Comparison of ENCODE assay signal across 19 cellular contexts in the genomic region with DNA sequence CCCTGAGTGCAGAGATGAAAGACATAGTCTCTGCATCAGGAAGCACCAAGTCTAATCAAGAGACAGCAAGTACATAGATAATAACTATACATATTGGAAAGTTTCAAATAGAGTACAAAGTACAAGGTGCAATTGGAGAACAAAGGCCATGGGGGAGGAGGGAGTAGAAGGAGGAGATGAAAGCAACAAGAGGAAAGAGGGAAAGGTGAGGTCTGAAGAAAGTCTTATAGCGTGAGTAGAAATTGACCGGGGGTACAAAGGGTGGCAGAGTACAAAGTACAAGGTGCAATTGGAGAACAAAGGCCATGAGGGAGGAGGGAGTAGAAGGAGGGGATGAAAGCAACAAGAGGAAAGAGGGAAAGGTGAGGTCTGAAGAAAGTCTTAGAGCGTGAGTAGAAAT.
"Had no signal": no experiment of that assay in that cellular context is flagged by ENCODE, and none has a peak within 500 bp of the region (broad histone marks: within the 10 kb centered on the region; RNA-seq: fewer than 3 reads in every experiment).

No MANE protein-coding gene starts in this region.

- H3K9me3 Mint-ChIP-seq: naive thymus-derived CD8-positive, alpha-beta T cell; stimulated activated memory B cell treated with anti-CD40 and anti-IgM and Interleukin-4, amounts not matched to agents 10 μg/mL and 1 μg/mL and 100 μg/mL, for 72 hours; stimulated activated naive CD8-positive, alpha-beta T cell treated with anti-CD3 and anti-CD28 coated beads, Interleukin-15, amount 100 ng/mL, for 72 hours had no signal

- H3K36me3 Mint-ChIP-seq: naive thymus-derived CD8-positive, alpha-beta T cell had no signal

- H3K27me3 Mint-ChIP-seq: progenitor cell of endocrine pancreas; stimulated activated memory B cell treated with anti-CD40 and anti-IgM and Interleukin-4, amounts not matched to agents 10 μg/mL and 1 μg/mL and 100 μg/mL, for 72 hours; stimulated activated naive CD8-positive, alpha-beta T cell treated with anti-CD3 and anti-CD28 coated beads, Interleukin-15, amount 100 ng/mL, for 72 hours had no signal

- H3K36me3 ChIP-seq: left ventricle myocardium inferior, neutrophil, tibial nerve had no signal

- H3K27ac Mint-ChIP-seq: naive thymus-derived CD8-positive, alpha-beta T cell; progenitor cell of endocrine pancreas; stimulated activated memory B cell treated with anti-CD40 and anti-IgM and Interleukin-4, amounts not matched to agents 10 μg/mL and 1 μg/mL and 100 μg/mL, for 72 hours; stimulated activated naive CD8-positive, alpha-beta T cell treated with anti-CD3 and anti-CD28 coated beads, Interleukin-15, amount 100 ng/mL, for 72 hours had no signal

- H3K9me3 ChIP-seq: left ventricle myocardium inferior, neutrophil, testis, tibial nerve had no signal

- FAIRE-seq: colon, islet of Langerhans had no signal

- H3K4me1 ChIP-seq: testis, tibial nerve had no signal

- H3K4me3 ChIP-seq: left ventricle myocardium inferior, lung, testis, tibial nerve had no signal

- DNase-seq: cerebellar nuclear complex; dermis blood vessel endothelial cell; foreskin melanocyte; head of caudate nucleus; hippocampal formation; left ventricle myocardium inferior; mesendoderm; naive thymus-derived CD8-positive, alpha-beta T cell; right cardiac atrium; stimulated activated CD4-positive, alpha-beta T cell treated with anti-CD3 and anti-CD28 coated beads, Interleukin-4, amount 100 ng/mL, for 24 hours; stimulated activated naive CD8-positive, alpha-beta T cell treated with anti-CD3 and anti-CD28 coated beads, Interleukin-15, amount 100 ng/mL, for 72 hours; testis had no signal

- H3K27me3 ChIP-seq: neutrophil, testis, tibial nerve had no signal

- H3K27ac ChIP-seq: left ventricle myocardium inferior, neutrophil, testis, tibial nerve had no signal

- H3K4me3 Mint-ChIP-seq: naive thymus-derived CD8-positive, alpha-beta T cell; stimulated activated memory B cell treated with anti-CD40 and anti-IgM and Interleukin-4, amounts not matched to agents 10 μg/mL and 1 μg/mL and 100 μg/mL, for 72 hours; stimulated activated naive CD8-positive, alpha-beta T cell treated with anti-CD3 and anti-CD28 coated beads, Interleukin-15, amount 100 ng/mL, for 72 hours had no signal

- ATAC-seq: naive thymus-derived CD8-positive, alpha-beta T cell; right cardiac atrium; stimulated activated memory B cell treated with anti-CD40 and anti-IgM and Interleukin-4, amounts not matched to agents 10 μg/mL and 1 μg/mL and 100 μg/mL, for 72 hours; stimulated activated naive CD8-positive, alpha-beta T cell treated with anti-CD3 and anti-CD28 coated beads, Interleukin-15, amount 100 ng/mL, for 72 hours had no signal
